In the genomic region with DNA sequence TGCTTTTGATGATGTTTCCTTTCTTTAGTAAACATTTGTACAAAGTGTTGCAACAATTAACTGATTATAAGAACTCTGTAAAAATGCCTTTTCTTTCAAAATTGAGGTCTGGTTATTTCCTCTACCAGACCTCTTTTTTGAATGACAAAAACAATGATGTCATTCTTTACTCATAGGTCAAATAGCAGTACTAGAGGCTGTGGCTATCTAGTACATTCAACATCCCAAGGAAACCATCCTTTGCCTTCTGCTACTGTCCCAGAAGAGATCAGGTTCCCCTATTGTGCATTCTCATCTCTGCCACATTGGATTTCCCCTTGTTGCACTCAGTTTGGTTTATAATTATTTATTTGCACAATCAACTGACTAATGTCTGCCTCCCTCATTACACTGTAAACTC, we compare ENCODE assay signal across 24 cellular contexts. TPM values are rescaled to one million over a fixed set of nuclear protein-coding genes. Genes with fewer than 3 reads are reported as not detected.
A peak's percentile ranks its signal among the peaks of the same experiment; 100 is the strongest.
DNase-seq lines count a peak whose midpoint lies in the region; ATAC-seq, FAIRE-seq and TF ChIP-seq lines count a peak whose summit lies in the region.
"Had no signal": no experiment of that assay in that cellular context is flagged by ENCODE, and none has a peak within 500 bp of the region (broad histone marks: within the 10 kb centered on the region; RNA-seq: fewer than 3 reads in every experiment).

No MANE protein-coding gene starts in this region.

- POLR2A ChIA-PET in HepG2 (lab: Yijun Ruan, JAX) = no interaction called here
- POLR2A ChIA-PET in RWPE1 (lab: Yijun Ruan, JAX; ENCODE audit: low non-redundant PET) = no interaction called here
- POLR2A ChIA-PET in activated CD4-positive, alpha-beta T cell treated with anti-CD3 and anti-CD28 coated beads for 36 hours (lab: Charles Lee) = no interaction called here

- H3K4me1 Mint-ChIP-seq in activated CD4-positive, alpha-beta T cell treated with anti-CD3 and anti-CD28 coated beads for 36 hours = no peaks in the 10 kb centered on the region
- H3K4me1 Mint-ChIP-seq: CD14-positive monocyte had no signal

- H3K9me3 Mint-ChIP-seq in activated CD4-positive, alpha-beta T cell treated with anti-CD3 and anti-CD28 coated beads for 36 hours (ENCODE audit: low read depth) = peaks cover 12% of the 10 kb centered on the region
- H3K9me3 Mint-ChIP-seq: natural killer cell treated with Interleukin-12 subunit alpha and Interleukin-12 subunit beta and Interleukin-15 and Interleukin-18, amount 100 ng/mL, for 72 hours had no signal

- FAIRE-seq in HepG2 (lab: Jason Lieb, UNC) = no peak
- no peak for FAIRE-seq in bronchial epithelial cell (lab: Jason Lieb, UNC)
- FAIRE-seq: A549 had no signal

- H3K4me3 ChIP-seq in HepG2 (replicated peaks in 1 of 3; ENCODE audit: insufficient read depth in 1 of 3, low read depth in 2 of 3, low read length in 3 of 3) (no peak overlapping the region), right lobe of liver (no peak overlapping the region), bronchial epithelial cell (ENCODE audit: low read depth, low read length) (no peak overlapping the region), smooth muscle cell (no peak overlapping the region)
- H3K4me3 ChIP-seq: A549, cardiac muscle cell, sigmoid colon, stomach, upper lobe of right lung had no signal

- peaks cover 6% of the 10 kb centered on the region for H3K36me3 Mint-ChIP-seq in activated CD4-positive, alpha-beta T cell treated with anti-CD3 and anti-CD28 coated beads for 36 hours (ENCODE audit: low read depth)
- H3K36me3 Mint-ChIP-seq: CD14-positive monocyte had no signal

- H3K79me2 ChIP-seq in HepG2 (ENCODE audit: insufficient read depth, low read length) (no peaks in the 10 kb centered on the region), smooth muscle cell (ENCODE audit: low read depth) (no peaks in the 10 kb centered on the region)

- TF ChIP-seq EP300 in HepG2 (IDR thresholded peaks at IDR 0.05; ENCODE audit: low read depth in 2 of 2, low read length in 2 of 2) (no peak), HepG2 (CRISPR knock-in tag; IDR thresholded peaks at IDR 0.05; ENCODE audit: borderline replicate concordance) (no peak)

- no peak overlapping the region for H2AFZ ChIP-seq in HepG2 (ENCODE audit: low read length)
- H2AFZ ChIP-seq in smooth muscle cell (ENCODE audit: low read depth) = no peak overlapping the region

- H3K4me1 ChIP-seq in HepG2 (ENCODE audit: insufficient read depth, low read length) (no peaks in the 10 kb centered on the region), right lobe of liver (no peaks in the 10 kb centered on the region), smooth muscle cell (ENCODE audit: low read depth) (no peaks in the 10 kb centered on the region)
- H3K4me1 ChIP-seq: A549, sigmoid colon, stomach, upper lobe of right lung had no signal

- H3K36me3 ChIP-seq in HepG2 (replicated peaks in 1 of 2; ENCODE audit: control insufficient read depth in 1 of 2, insufficient read depth in 2 of 2, low read length in 2 of 2) = no peaks in the 10 kb centered on the region
- H3K36me3 ChIP-seq in right lobe of liver = no peaks in the 10 kb centered on the region
- H3K36me3 ChIP-seq in bronchial epithelial cell (ENCODE audit: control insufficient read depth, insufficient read depth, low read length) = no peaks in the 10 kb centered on the region
- H3K36me3 ChIP-seq in smooth muscle cell (ENCODE audit: low read depth) = no peaks in the 10 kb centered on the region
- H3K36me3 ChIP-seq: cardiac muscle cell, sigmoid colon, stomach, upper lobe of right lung had no signal

- no TSS peak for BruUV-seq in HepG2 (replicated peaks; lab: Mats Ljungman, UMichigan)

- H3K4me2 ChIP-seq in HepG2 (ENCODE audit: low read depth, low read length) (no peak overlapping the region), smooth muscle cell (no peak overlapping the region)
- H3K4me2 ChIP-seq: A549 had no signal

- H3K4me3 Mint-ChIP-seq in activated CD4-positive, alpha-beta T cell treated with anti-CD3 and anti-CD28 coated beads for 36 hours = no peak overlapping the region
- H3K4me3 Mint-ChIP-seq: mesothelial cell of epicardium; natural killer cell treated with Interleukin-12 subunit alpha and Interleukin-12 subunit beta and Interleukin-15 and Interleukin-18, amount 100 ng/mL, for 72 hours had no signal

- TF ChIP-seq POLR2A in HepG2 (IDR thresholded peaks at IDR 0.05; ENCODE audit: insufficient read depth in 1 of 2, low read depth in 2 of 2, low read length in 2 of 2) (no peak), right lobe of liver (IDR thresholded peaks at IDR 0.05) (no peak)

- H3K9me3 ChIP-seq in HepG2 (ENCODE audit: low read length) (no peaks in the 10 kb centered on the region), right lobe of liver (no peaks in the 10 kb centered on the region), smooth muscle cell (replicated peaks; ENCODE audit: low read depth) (no peaks in the 10 kb centered on the region)
- H3K9me3 ChIP-seq: A549, sigmoid colon, upper lobe of right lung had no signal

- peaks cover 19% of the 10 kb centered on the region for H3K27me3 Mint-ChIP-seq in activated CD4-positive, alpha-beta T cell treated with anti-CD3 and anti-CD28 coated beads for 36 hours

- in situ Hi-C loops in HepG2 (cut with HindIII; ENCODE audit: extremely low pct_ligation_motif_present, low pct_unique_long_range_greater_than_20kb) = no loop called here

- H4K20me1 ChIP-seq in HepG2 (ENCODE audit: insufficient read depth, low read length) (no peaks in the 10 kb centered on the region), smooth muscle cell (ENCODE audit: low read depth) (no peaks in the 10 kb centered on the region)

- TF ChIP-seq RAD21 in HepG2 (CRISPR knock-in tag; IDR thresholded peaks at IDR 0.05) = no peak

- intact Hi-C loops in HepG2 (cut with micrococcal nuclease; ENCODE audit: unreplicated experiment) (no loop called here), right lobe of liver (cut with DNase I) (no loop called here)
- intact Hi-C loops in activated CD4-positive, alpha-beta T cell treated with anti-CD3 and anti-CD28 coated beads for 36 hours (cut with DNase I, micrococcal nuclease) = no loop called here

- H3K27ac ChIP-seq in HepG2 (ENCODE audit: extremely low read length, insufficient read depth, low read length) (no peak overlapping the region), right lobe of liver (no peak overlapping the region), smooth muscle cell (ENCODE audit: low read depth) (no peak overlapping the region), RWPE1 (no peak overlapping the region)
- H3K27ac ChIP-seq: A549, cardiac muscle cell, HL-60, sigmoid colon, stomach, upper lobe of right lung had no signal

- ATAC-seq in HepG2 (no peak), right lobe of liver (no peak)
- ATAC-seq in activated CD4-positive, alpha-beta T cell treated with anti-CD3 and anti-CD28 coated beads for 36 hours = no peak
- ATAC-seq: A549; natural killer cell treated with Interleukin-12 subunit alpha and Interleukin-12 subunit beta and Interleukin-15 and Interleukin-18, amount 100 ng/mL, for 72 hours; upper lobe of right lung had no signal

- CTCF ChIA-PET in HepG2 (lab: Yijun Ruan, JAX; ENCODE audit: low intra/inter-chr PET ratio, low total read pairs) (no interaction called here), RWPE1 (lab: Yijun Ruan, JAX) (no interaction called here)
- CTCF ChIA-PET in activated CD4-positive, alpha-beta T cell treated with anti-CD3 and anti-CD28 coated beads for 36 hours (lab: Charles Lee) = no interaction called here

- DNase-seq in HepG2 (ENCODE audit: low spot score) (no peak), right lobe of liver (no peak), HT1080 (ENCODE audit: low read depth) (peak; percentile 20), bronchial epithelial cell (ENCODE audit: low read depth) (peak; percentile 12), smooth muscle cell (lab: John Stamatoyannopoulos, UW; ENCODE audit: unreplicated experiment) (no peak), AML-193 (lab: John Stamatoyannopoulos, UW) (no peak), RWPE1 (ENCODE audit: low spot score) (no peak)
- no peak for DNase-seq in activated CD4-positive, alpha-beta T cell treated with anti-CD3 and anti-CD28 coated beads for 36 hours
- DNase-seq: activated CD4-positive, alpha-beta T cell treated with anti-CD3 and anti-CD28 coated beads for 4 hours; dermis blood vessel endothelial cell; DMS 273 treated with DMSO at 0.1 percent for 48 hours; H7; NCI-H2029; NCI-H510A treated with DMSO at 0.1 percent for 48 hours; sigmoid colon; stimulated activated CD4-positive, alpha-beta T cell treated with anti-CD3 and anti-CD28 coated beads, Interleukin-2, amount 100 ng/mL, for 24 hours; stomach; upper lobe of right lung had no signal

- H3K27me3 ChIP-seq in HepG2 (ENCODE audit: control insufficient read depth in 1 of 2, insufficient read depth in 2 of 2, low read length in 2 of 2) = no peaks in the 10 kb centered on the region
- H3K27me3 ChIP-seq in right lobe of liver = no peaks in the 10 kb centered on the region
- no peaks in the 10 kb centered on the region for H3K27me3 ChIP-seq in bronchial epithelial cell (ENCODE audit: control insufficient read depth, insufficient read depth, low read length)
- H3K27me3 ChIP-seq in smooth muscle cell (ENCODE audit: low read depth) = peaks cover 3% of the 10 kb centered on the region
- H3K27me3 ChIP-seq: cardiac muscle cell, sigmoid colon, stomach, upper lobe of right lung had no signal

- H3F3A ChIP-seq in smooth muscle cell (ENCODE audit: low read depth) = no peaks in the 10 kb centered on the region

- no peak overlapping the region for H3K27ac Mint-ChIP-seq in activated CD4-positive, alpha-beta T cell treated with anti-CD3 and anti-CD28 coated beads for 36 hours
- H3K27ac Mint-ChIP-seq: CD14-positive monocyte; mesothelial cell of epicardium; natural killer cell treated with Interleukin-12 subunit alpha and Interleukin-12 subunit beta and Interleukin-15 and Interleukin-18, amount 100 ng/mL, for 72 hours had no signal

- no peak for TF ChIP-seq CTCF in HepG2 (CRISPR knock-in tag; IDR thresholded peaks at IDR 0.05)
- TF ChIP-seq CTCF in right lobe of liver (IDR thresholded peaks at IDR 0.05) = no peak
- TF ChIP-seq CTCF in bronchial epithelial cell (IDR thresholded peaks at IDR 0.05; ENCODE audit: insufficient read depth, low read length, severe bottlenecking) = no peak
- TF ChIP-seq CTCF in smooth muscle cell (IDR thresholded peaks at IDR 0.05; ENCODE audit: borderline replicate concordance, insufficient read depth, poor library complexity, severe bottlenecking) = no peak
- TF ChIP-seq CTCF in RWPE1 (conservative IDR thresholded peaks at IDR 0.05; ENCODE audit: low read depth) = no peak

- no peak overlapping the region for H3K9ac ChIP-seq in HepG2 (ENCODE audit: insufficient read depth, low read depth, low read length)
- H3K9ac ChIP-seq in smooth muscle cell (ENCODE audit: low read depth) = no peak overlapping the region

RNA-seq across cellular contexts. Expression of gene MAD2L1, which starts 19.1 kb away (rescaled TPM):
- total RNA-seq in HepG2 (2016; rRNA removed; fragmentation: Illumina TruSeq; extraction: Trizol) (109 and 134 TPM in 2 replicates), right lobe of liver (1 to 10 TPM in 3 of 6 experiments, under 1 TPM in 3; 0.86 to 1.5 (median 1.1) TPM), bronchial epithelial cell (1.3 and 2.2 TPM in 2 replicates), smooth muscle cell (11.2 and 19.1 TPM in 2 replicates)
- 17.4 and 23.6 TPM in 2 replicates for total RNA-seq in HepG2 (2016; cell fraction: cytosol; rRNA removed; fragmentation: Illumina TruSeq; extraction: Trizol; ENCODE audit: low read depth)
- total RNA-seq in HepG2 (2016; cell fraction: insoluble cytoplasmic fraction; rRNA removed; fragmentation: Illumina TruSeq; extraction: Trizol) = 104 and 124 TPM in 2 replicates
- total RNA-seq in HepG2 (2016; cell fraction: membrane; rRNA removed; fragmentation: Illumina TruSeq; extraction: Trizol) = 31.3 and 38.3 TPM in 2 replicates
- 61.7 and 63.2 TPM in 2 replicates for total RNA-seq in HepG2 (2016; cell fraction: nucleus; rRNA removed; fragmentation: Illumina TruSeq; extraction: Trizol)
- polyA plus RNA-seq in HepG2 (2011; rRNA removed) (23.1 and 40.6 TPM in 2 replicates), smooth muscle cell (18.3 and 19.3 TPM in 2 replicates)
- 14.8 and 26.5 TPM in 2 replicates for polyA plus RNA-seq in HepG2 (2011; cell fraction: cytosol; rRNA removed)
- polyA plus RNA-seq in HepG2 (2011; cell fraction: nucleus; rRNA removed) = 6.5 and 10.0 TPM in 2 replicates
- polyA plus RNA-seq in HepG2 (2012) = 19.2 and 46.9 TPM in 2 replicates
- 22.2 and 23.6 TPM in 2 replicates for polyA plus RNA-seq in HepG2 (2016; cell fraction: cytosol; fragmentation: Illumina TruSeq; extraction: Trizol; ENCODE audit: low read depth)
- polyA plus RNA-seq in HepG2 (2016; cell fraction: insoluble cytoplasmic fraction; fragmentation: Illumina TruSeq; extraction: Trizol; ENCODE audit: low read depth) = 112 and 141 TPM in 2 replicates
- polyA plus RNA-seq in HepG2 (2016; cell fraction: membrane; fragmentation: Illumina TruSeq; extraction: Trizol; ENCODE audit: low read depth) = 29.3 and 30.7 TPM in 2 replicates
- polyA plus RNA-seq in HepG2 (2016; cell fraction: nucleus; fragmentation: Illumina TruSeq; extraction: Trizol; ENCODE audit: insufficient read depth, low read depth) = 70.5 and 91.6 TPM in 2 replicates
- polyA minus RNA-seq in HepG2 (2011; rRNA and poly(A)+ RNA removed; ENCODE audit: low replicate concordance) = 53.4 and 58.9 TPM in 2 replicates
- polyA minus RNA-seq in HepG2 (2011; cell fraction: cytosol; rRNA and poly(A)+ RNA removed) = 12.6 and 17.7 TPM in 2 replicates
- 16.3 and 27.9 TPM in 2 replicates for polyA minus RNA-seq in HepG2 (2011; cell fraction: nucleus; rRNA and poly(A)+ RNA removed)
- 110 and 204 TPM in 2 replicates for total RNA-seq in HT1080 (2014; rRNA removed; shearing (Covaris generic))
- 135 TPM in 2 replicates for polyA plus RNA-seq in HT1080 (2015; cell fraction: cytosol; rRNA removed)
- polyA plus RNA-seq in HT1080 (2015; cell fraction: nucleus; rRNA removed) = 93.9 and 119 TPM in 2 replicates
- total RNA-seq in activated CD4-positive, alpha-beta T cell treated with anti-CD3 and anti-CD28 coated beads for 36 hours = 100 to 1,000 TPM in 1 of 2 experiments, 10 to 100 TPM in 1; 55.8 to 104 TPM

Comparison
In these comparisons a context has a peak if more than half of its experiments do, and no peak if none do; other contexts are left out.
1. DNase-seq: peak in HT1080 (single experiment) and bronchial epithelial cell (single experiment); none in HepG2 (single experiment), right lobe of liver (0 of 3), smooth muscle cell (single experiment), AML-193 (0 of 2), RWPE1 (single experiment) and activated CD4-positive, alpha-beta T cell treated with anti-CD3 and anti-CD28 coated beads for 36 hours (single experiment).